In genomic region chr11:18836415-18836814, GRCh38 we compare ENCODE assay signal across 20 cellular contexts. TPM values are rescaled to one million over a fixed set of nuclear protein-coding genes. Genes with fewer than 3 reads are reported as not detected.
A peak's percentile ranks its signal among the peaks of the same experiment; 100 is the strongest.
DNase-seq lines count a peak whose midpoint lies in the region; ATAC-seq, FAIRE-seq and TF ChIP-seq lines count a peak whose summit lies in the region.
"Had no signal": no experiment of that assay in that cellular context is flagged by ENCODE, and none has a peak within 500 bp of the region (broad histone marks: within the 10 kb centered on the region; RNA-seq: fewer than 3 reads in every experiment).

No MANE protein-coding gene starts in this region.

- H3K4me3 ChIP-seq in A549, result no peak overlapping the region
- no peak overlapping the region for H3K4me3 ChIP-seq in NB4 (ENCODE audit: low read depth, low read length)
- no peak overlapping the region for H3K4me3 ChIP-seq in GM12878

- H3K79me2 ChIP-seq in GM12878 (ENCODE audit: control insufficient read depth, insufficient read depth, low read length), result no peaks in the 10 kb centered on the region

- no peak overlapping the region for H3K9ac ChIP-seq in GM12878 (ENCODE audit: control insufficient read depth, insufficient read depth, low read length)
- H3K9ac ChIP-seq: KMS-11 had no signal

- H3K4me2 ChIP-seq in A549 (no peak overlapping the region), GM12878 (ENCODE audit: control insufficient read depth, insufficient read depth) (no peak overlapping the region)
- H3K4me2 ChIP-seq: KMS-11 had no signal

- no peak for TF ChIP-seq CTCF in A549 (IDR thresholded peaks at IDR 0.05)
- TF ChIP-seq CTCF in NB4 (IDR thresholded peaks at IDR 0.05; ENCODE audit: low read depth, low read length), result no peak
- TF ChIP-seq CTCF in GM12878 (IDR thresholded peaks at IDR 0.05 in 2 of 3, conservative IDR thresholded peaks at IDR 0.05 in 1 of 3; ENCODE audit: control insufficient read depth in 2 of 3, extremely low read depth in 1 of 3, insufficient read depth in 1 of 3, low read depth in 3 of 3, low read length in 3 of 3), result no peak

- CTCF ChIA-PET in A549 (lab: Yijun Ruan, JAX) (no interaction called here), GM12878 (lab: Yijun Ruan, JAX) (no interaction called here)

- H4K20me1 ChIP-seq in GM12878 (ENCODE audit: control insufficient read depth, insufficient read depth), result no peaks in the 10 kb centered on the region

- in situ Hi-C loops in GM12878 (cut with MboI), result no loop called here

- peak in 1 of 2 experiments; percentile 54; a peak in 1 of 6 replicates for ATAC-seq in A549
- no peak for ATAC-seq in GM12878
- no peak for ATAC-seq in HG03045 (IDR thresholded peaks at IDR 0.05; ENCODE audit: unreplicated experiment)

- H2AFZ ChIP-seq in GM12878 (ENCODE audit: control insufficient read depth, low read depth, low read length), result no peak overlapping the region

- no peaks in the 10 kb centered on the region for H3K27me3 ChIP-seq in GM12878 (replicated peaks in 1 of 2; ENCODE audit: control insufficient read depth in 2 of 2, insufficient read depth in 2 of 2, low read length in 1 of 2)

- no peak for DNase-seq in A549 (ENCODE audit: low read depth in 1 of 2, low spot score in 1 of 2)
- DNase-seq in NB4 (ENCODE audit: low read depth), result peak; percentile 4
- no peak for DNase-seq in GM12878 (ENCODE audit: low read depth, low spot score)
- DNase-seq in left kidney (ENCODE audit: low read depth, low spot score), result peak; percentile 79
- no peak for DNase-seq in NCI-H524 (lab: John Stamatoyannopoulos, UW)
- no peak for DNase-seq in HuH-7 (ENCODE audit: low spot score)
- DNase-seq in SIG-M5 treated with dmso at 0.1 percent for 504 hours (lab: John Stamatoyannopoulos, UW; ENCODE audit: unreplicated experiment), result no peak
- DNase-seq: cortex of kidney; HCEC 1CT; kidney glomerular epithelial cell; NCI-H1105; NCI-H526; SIG-M5; stimulated activated CD4-positive, alpha-beta T cell treated with anti-CD3 and anti-CD28 coated beads, Interleukin-4, amount 100 ng/mL, for 24 hours; T-helper 2 cell had no signal

- WGBS in A549 (ENCODE audit: missing lambda C conversion rate), result 0% methylated on average over 2 of the region's 2 CpGs
- WGBS in GM12878 (ENCODE audit: insufficient coverage, insufficient replicate concordance, low lambda C conversion rate, missing lambda C conversion rate), result 0% methylated on average over 2 of the region's 2 CpGs

- TF ChIP-seq POLR2A in A549 (IDR thresholded peaks at IDR 0.05; ENCODE audit: low read length) (no peak), NB4 (IDR thresholded peaks at IDR 0.05; ENCODE audit: extremely low read depth, insufficient read length) (no peak), GM12878 (IDR thresholded peaks at IDR 0.05; ENCODE audit: low read depth, low read length) (no peak)

- TF ChIP-seq EP300 in A549 (IDR thresholded peaks at IDR 0.05) (no peak), GM12878 (IDR thresholded peaks at IDR 0.05; ENCODE audit: borderline replicate concordance in 1 of 2, control insufficient read depth in 1 of 2, low read depth in 2 of 2, low read length in 2 of 2) (no peak)

- no TSS peak for BruUV-seq in GM12878 (replicated peaks; lab: Mats Ljungman, UMichigan)

- H3K4me1 ChIP-seq in A549 (no peaks in the 10 kb centered on the region), GM12878 (ENCODE audit: control insufficient read depth, insufficient read depth, low read length) (no peaks in the 10 kb centered on the region)

- peaks cover 4% of the 10 kb centered on the region; the same call in 2 of the 3 replicates for H3K9me3 ChIP-seq in A549
- no peaks in the 10 kb centered on the region; the same call in 2 of the 3 replicates for H3K9me3 ChIP-seq in GM12878 (replicated peaks; ENCODE audit: control insufficient read depth, insufficient read depth, low read length)

- SMC1A ChIA-PET in GM12878 (lab: Charles Lee; ENCODE audit: uncharacterized antibody, unreplicated experiment), result no interaction called here

- no peaks in the 10 kb centered on the region for H3K36me3 ChIP-seq in GM12878 (ENCODE audit: control insufficient read depth in 2 of 2, insufficient read depth in 2 of 2, low read length in 1 of 2)

- no peak for FAIRE-seq in A549 (lab: Jason Lieb, UNC)
- no peak for FAIRE-seq in GM12878 (lab: Jason Lieb, UNC)
- FAIRE-seq: GM12891 had no signal

- RAD21 ChIA-PET in GM12878 (lab: Charles Lee; ENCODE audit: unreplicated experiment), result no interaction called here

- H3K27ac ChIP-seq in A549 (no peak overlapping the region), GM12878 (ENCODE audit: control insufficient read depth, insufficient read depth) (no peak overlapping the region)
- H3K27ac ChIP-seq: KMS-11 had no signal

- POLR2A ChIA-PET in A549 (lab: Yijun Ruan, JAX), result no interaction called here
- POLR2A ChIA-PET in GM12878 (lab: Charles Lee), result no interaction called here

- intact Hi-C loops in GM12878 (cut with micrococcal nuclease; ENCODE audit: unreplicated experiment), result no loop called here

- TF ChIP-seq RAD21 in A549 (conservative IDR thresholded peaks at IDR 0.05 in 1 of 2, IDR thresholded peaks at IDR 0.05 in 1 of 2) (no peak), GM12878 (IDR thresholded peaks at IDR 0.05; ENCODE audit: insufficient read depth, low read depth, low read length) (no peak)

TF ChIP-seq in A549, 52 proteins besides CTCF, POLR2A, EP300 and RAD21 (continues in another document):
- TF ChIP-seq CEBPB (IDR thresholded peaks at IDR 0.05), result no peak

TF ChIP-seq in GM12878, 131 proteins besides CTCF, POLR2A, EP300 and RAD21 (continues in another document):
- no peak for TF ChIP-seq SMAD5 (IDR thresholded peaks at IDR 0.05; ENCODE audit: low read depth)
- peak; percentile 72; the same call in 1 of the 2 replicates for TF ChIP-seq REST (IDR thresholded peaks at IDR 0.05; ENCODE audit: low read depth, low read length)

RNA-seq across cellular contexts. Expression of gene PTPN5, which starts 44.8 kb away (rescaled TPM):
- polyA plus RNA-seq in A549 (2011; rRNA removed) (0.04 TPM in 1 of 2 replicates, not detected in the other), A549 (2017; fragmentation: RNase III; extraction: RNeasy Plus Mini Kit Qiagen cat#74134 plus additional on column Dnase treatment) (0.04 TPM in 1 of 3 replicates, not detected in the others), GM12878 (2011; rRNA removed) (0.04 TPM in 2 replicates), GM12878 (2014; fragmentation: Illumina TruSeq; extraction: Trizol) (0.06 TPM in 1 of 2 replicates, not detected in the other), GM12878 (2014; fragmentation: Nextera tagmentation; extraction: Ambion mirVana) (not detected), GM12878 (2014; rRNA removed) (not detected in 2 replicates), GM12878 (2016; fragmentation: Nextera tagmentation; extraction: Ambion mirVana) (under 1 TPM in 1 of 2 experiments, not detected in 1; 0.05 TPM)
- 0.01 and 0.03 TPM in 2 replicates for polyA plus RNA-seq in A549 (2012; cell fraction: cytosol; rRNA removed)
- polyA plus RNA-seq in A549 (2012; cell fraction: nucleus; rRNA removed), result 0.05 TPM in 1 of 2 replicates, not detected in the other
- not detected in 2 replicates for polyA minus RNA-seq in A549 (2011; rRNA and poly(A)+ RNA removed)
- not detected in 2 replicates for total RNA-seq in GM12878 (2013; cell fraction: nucleolus; rRNA removed)
- total RNA-seq in GM12878 (2014; rRNA removed) (not detected in 2 replicates), GM12878 (2014; rRNA removed; fragmentation: Illumina TruSeq; extraction: Trizol) (not detected in 2 replicates), GM12878 (2021) (not detected in 2 replicates)
- not detected for polyA plus RNA-seq in GM12878 (2011; ENCODE audit: low read depth)
- polyA plus RNA-seq in GM12878 (2011; cell fraction: cytosol; rRNA removed), result 0.01 and 0.03 TPM in 2 replicates
- 0.13 and 0.15 TPM in 2 replicates for polyA plus RNA-seq in GM12878 (2011; cell fraction: nucleus; rRNA removed)
- not detected in 2 replicates for polyA plus RNA-seq in GM12878 (2012)
- polyA minus RNA-seq in GM12878 (2011; rRNA and poly(A)+ RNA removed), result not detected in 2 replicates
- not detected in 2 replicates for polyA minus RNA-seq in GM12878 (2011; cell fraction: cytosol; rRNA and poly(A)+ RNA removed)
- polyA minus RNA-seq in GM12878 (2011; cell fraction: nucleus; rRNA and poly(A)+ RNA removed), result not detected in 2 replicates
- total RNA-seq: pulmonary artery endothelial cell had no signal
- polyA plus RNA-seq: CD14-positive monocyte had no signal

Comparison
In these comparisons a context has a peak if more than half of its experiments do, and no peak if none do; other contexts are left out.
1. DNase-seq: peak in NB4 (single experiment) and left kidney (single experiment); none in A549 (0 of 2), GM12878 (single experiment), NCI-H524 (0 of 2), HuH-7 (single experiment) and SIG-M5 treated with dmso at 0.1 percent for 504 hours (single experiment).
2. Of the 24 proteins assayed by ChIP-seq in both GM12878 and A549: peak only in GM12878: none; only in A549: none; in both: REST; in neither: 23.